In the genomic region with DNA sequence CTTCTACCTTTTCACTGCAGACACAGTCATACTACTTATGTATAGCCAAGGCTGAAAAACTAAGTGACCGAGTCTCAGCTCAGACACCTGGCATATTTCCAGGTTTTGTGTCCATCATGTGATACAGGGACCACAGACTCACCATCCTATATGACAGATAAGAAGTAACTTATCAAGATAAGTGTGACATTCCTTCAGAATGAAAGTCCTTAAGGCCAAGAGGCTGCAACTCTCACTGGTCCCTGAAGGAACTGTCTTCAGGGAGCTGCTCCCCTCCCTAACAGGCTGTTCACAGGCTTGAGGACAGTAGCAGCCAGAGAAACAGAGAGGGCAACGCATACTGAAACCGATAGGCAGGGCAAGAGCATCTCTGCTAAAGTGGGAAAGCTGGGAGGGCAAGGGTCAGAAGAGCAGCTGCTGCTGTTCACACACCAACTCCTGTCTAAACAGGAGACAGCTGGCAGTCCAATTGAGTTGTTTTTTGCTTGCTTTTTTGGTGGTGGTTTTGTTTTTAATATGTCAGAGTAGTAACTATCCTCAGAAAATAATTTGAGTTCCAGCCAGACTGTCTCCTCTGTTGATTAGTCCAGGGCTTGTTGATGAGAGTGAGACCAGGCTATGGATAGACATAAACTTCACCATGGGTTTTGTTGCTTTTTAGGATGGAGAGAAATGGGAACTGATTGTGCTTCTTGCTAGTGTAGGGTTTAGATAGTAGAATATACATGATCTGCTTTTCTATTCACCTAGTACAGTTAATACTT, we compare ENCODE assay signal across 1 cellular context.
TF ChIP-seq lines count a peak whose summit lies in the region.

No MANE protein-coding gene starts in this region.

TF ChIP-seq in GM12878, 131 proteins besides CTCF, POLR2A, EP300 and RAD21 (continued from another document):
- TF ChIP-seq, protein P1, sequence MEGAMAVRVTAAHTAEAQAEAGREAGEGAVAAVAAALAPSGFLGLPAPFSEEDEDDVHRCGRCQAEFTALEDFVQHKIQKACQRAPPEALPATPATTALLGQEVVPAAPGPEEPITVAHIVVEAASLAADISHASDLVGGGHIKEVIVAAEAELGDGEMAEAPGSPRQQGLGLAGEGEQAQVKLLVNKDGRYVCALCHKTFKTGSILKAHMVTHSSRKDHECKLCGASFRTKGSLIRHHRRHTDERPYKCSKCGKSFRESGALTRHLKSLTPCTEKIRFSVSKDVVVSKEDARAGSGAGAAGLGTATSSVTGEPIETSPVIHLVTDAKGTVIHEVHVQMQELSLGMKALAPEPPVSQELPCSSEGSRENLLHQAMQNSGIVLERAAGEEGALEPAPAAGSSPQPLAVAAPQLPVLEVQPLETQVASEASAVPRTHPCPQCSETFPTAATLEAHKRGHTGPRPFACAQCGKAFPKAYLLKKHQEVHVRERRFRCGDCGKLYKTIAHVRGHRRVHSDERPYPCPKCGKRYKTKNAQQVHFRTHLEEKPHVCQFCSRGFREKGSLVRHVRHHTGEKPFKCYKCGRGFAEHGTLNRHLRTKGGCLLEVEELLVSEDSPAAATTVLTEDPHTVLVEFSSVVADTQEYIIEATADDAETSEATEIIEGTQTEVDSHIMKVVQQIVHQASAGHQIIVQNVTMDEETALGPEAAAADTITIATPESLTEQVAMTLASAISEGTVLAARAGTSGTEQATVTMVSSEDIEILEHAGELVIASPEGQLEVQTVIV (IDR thresholded peaks at IDR 0.05; ENCODE audit: borderline replicate concordance, partially characterized antibody) = no peak
- TF ChIP-seq HCFC1 (IDR thresholded peaks at IDR 0.05; ENCODE audit: low read length) = no peak
- TF ChIP-seq NFIC (IDR thresholded peaks at IDR 0.05; ENCODE audit: low read depth, low read length) = peak; percentile 57
- TF ChIP-seq WRNIP1 (IDR thresholded peaks at IDR 0.05; ENCODE audit: borderline replicate concordance, low read depth, low read length) = 0 out of 2 replicates have a peak, but pooled peaks have one; percentile 20
- TF ChIP-seq ZNF274 (IDR thresholded peaks at IDR 0.05; ENCODE audit: insufficient read depth, insufficient read length) = no peak
- peak; percentile 72; the same call in 1 of the 2 replicates for TF ChIP-seq BCL11A (IDR thresholded peaks at IDR 0.05; ENCODE audit: low read depth, low read length)
- TF ChIP-seq, protein P2, sequence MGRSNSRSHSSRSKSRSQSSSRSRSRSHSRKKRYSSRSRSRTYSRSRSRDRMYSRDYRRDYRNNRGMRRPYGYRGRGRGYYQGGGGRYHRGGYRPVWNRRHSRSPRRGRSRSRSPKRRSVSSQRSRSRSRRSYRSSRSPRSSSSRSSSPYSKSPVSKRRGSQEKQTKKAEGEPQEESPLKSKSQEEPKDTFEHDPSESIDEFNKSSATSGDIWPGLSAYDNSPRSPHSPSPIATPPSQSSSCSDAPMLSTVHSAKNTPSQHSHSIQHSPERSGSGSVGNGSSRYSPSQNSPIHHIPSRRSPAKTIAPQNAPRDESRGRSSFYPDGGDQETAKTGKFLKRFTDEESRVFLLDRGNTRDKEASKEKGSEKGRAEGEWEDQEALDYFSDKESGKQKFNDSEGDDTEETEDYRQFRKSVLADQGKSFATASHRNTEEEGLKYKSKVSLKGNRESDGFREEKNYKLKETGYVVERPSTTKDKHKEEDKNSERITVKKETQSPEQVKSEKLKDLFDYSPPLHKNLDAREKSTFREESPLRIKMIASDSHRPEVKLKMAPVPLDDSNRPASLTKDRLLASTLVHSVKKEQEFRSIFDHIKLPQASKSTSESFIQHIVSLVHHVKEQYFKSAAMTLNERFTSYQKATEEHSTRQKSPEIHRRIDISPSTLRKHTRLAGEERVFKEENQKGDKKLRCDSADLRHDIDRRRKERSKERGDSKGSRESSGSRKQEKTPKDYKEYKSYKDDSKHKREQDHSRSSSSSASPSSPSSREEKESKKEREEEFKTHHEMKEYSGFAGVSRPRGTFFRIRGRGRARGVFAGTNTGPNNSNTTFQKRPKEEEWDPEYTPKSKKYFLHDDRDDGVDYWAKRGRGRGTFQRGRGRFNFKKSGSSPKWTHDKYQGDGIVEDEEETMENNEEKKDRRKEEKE (IDR thresholded peaks at IDR 0.05) = no peak
- TF ChIP-seq CBX3 (IDR thresholded peaks at IDR 0.05; ENCODE audit: borderline replicate concordance, low read depth) = no peak
- no peak for TF ChIP-seq TAF1 (IDR thresholded peaks at IDR 0.05; ENCODE audit: borderline replicate concordance, low read depth, low read length)
- no peak for TF ChIP-seq TARDBP (IDR thresholded peaks at IDR 0.05; ENCODE audit: borderline replicate concordance)
- TF ChIP-seq MYC (IDR thresholded peaks at IDR 0.05; ENCODE audit: insufficient read depth, insufficient read length, insufficient replicate concordance, low read length, severe bottlenecking) = no peak
- 0 out of 2 replicates have a peak, but pooled peaks have one; percentile 44 for TF ChIP-seq CHD2 (IDR thresholded peaks at IDR 0.05; ENCODE audit: borderline replicate concordance, low read depth, low read length)
- TF ChIP-seq TCF12 (IDR thresholded peaks at IDR 0.05; ENCODE audit: low read depth, low read length) = peak; percentile 98
- peak; percentile 9; the same call in 1 of the 2 replicates for TF ChIP-seq CREB1 (IDR thresholded peaks at IDR 0.05; ENCODE audit: low read depth)
- TF ChIP-seq IKZF1 (conservative IDR thresholded peaks at IDR 0.05) = peak; percentile 77
- TF ChIP-seq, protein P3, sequence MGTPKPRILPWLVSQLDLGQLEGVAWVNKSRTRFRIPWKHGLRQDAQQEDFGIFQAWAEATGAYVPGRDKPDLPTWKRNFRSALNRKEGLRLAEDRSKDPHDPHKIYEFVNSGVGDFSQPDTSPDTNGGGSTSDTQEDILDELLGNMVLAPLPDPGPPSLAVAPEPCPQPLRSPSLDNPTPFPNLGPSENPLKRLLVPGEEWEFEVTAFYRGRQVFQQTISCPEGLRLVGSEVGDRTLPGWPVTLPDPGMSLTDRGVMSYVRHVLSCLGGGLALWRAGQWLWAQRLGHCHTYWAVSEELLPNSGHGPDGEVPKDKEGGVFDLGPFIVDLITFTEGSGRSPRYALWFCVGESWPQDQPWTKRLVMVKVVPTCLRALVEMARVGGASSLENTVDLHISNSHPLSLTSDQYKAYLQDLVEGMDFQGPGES (IDR thresholded peaks at IDR 0.05) = no peak
- TF ChIP-seq RFX5 (IDR thresholded peaks at IDR 0.05; ENCODE audit: low read depth, low read length) = no peak
- TF ChIP-seq SMC3 (IDR thresholded peaks at IDR 0.05; ENCODE audit: borderline replicate concordance, low read length) = no peak
- TF ChIP-seq EED (IDR thresholded peaks at IDR 0.05; ENCODE audit: low read depth) = peak; percentile 82
- no peak for TF ChIP-seq RB1 (IDR thresholded peaks at IDR 0.05; ENCODE audit: borderline replicate concordance)
- TF ChIP-seq, protein P4, sequence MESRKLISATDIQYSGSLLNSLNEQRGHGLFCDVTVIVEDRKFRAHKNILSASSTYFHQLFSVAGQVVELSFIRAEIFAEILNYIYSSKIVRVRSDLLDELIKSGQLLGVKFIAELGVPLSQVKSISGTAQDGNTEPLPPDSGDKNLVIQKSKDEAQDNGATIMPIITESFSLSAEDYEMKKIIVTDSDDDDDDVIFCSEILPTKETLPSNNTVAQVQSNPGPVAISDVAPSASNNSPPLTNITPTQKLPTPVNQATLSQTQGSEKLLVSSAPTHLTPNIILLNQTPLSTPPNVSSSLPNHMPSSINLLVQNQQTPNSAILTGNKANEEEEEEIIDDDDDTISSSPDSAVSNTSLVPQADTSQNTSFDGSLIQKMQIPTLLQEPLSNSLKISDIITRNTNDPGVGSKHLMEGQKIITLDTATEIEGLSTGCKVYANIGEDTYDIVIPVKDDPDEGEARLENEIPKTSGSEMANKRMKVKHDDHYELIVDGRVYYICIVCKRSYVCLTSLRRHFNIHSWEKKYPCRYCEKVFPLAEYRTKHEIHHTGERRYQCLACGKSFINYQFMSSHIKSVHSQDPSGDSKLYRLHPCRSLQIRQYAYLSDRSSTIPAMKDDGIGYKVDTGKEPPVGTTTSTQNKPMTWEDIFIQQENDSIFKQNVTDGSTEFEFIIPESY (IDR thresholded peaks at IDR 0.05) = no peak
- peak; percentile 79 for TF ChIP-seq JUNB (IDR thresholded peaks at IDR 0.05)
- no peak for TF ChIP-seq ZBED1 (IDR thresholded peaks at IDR 0.05; ENCODE audit: borderline replicate concordance)
- peak; percentile 82 for TF ChIP-seq MEF2B (IDR thresholded peaks at IDR 0.05; ENCODE audit: partially characterized antibody, poor library complexity, severe bottlenecking)
- TF ChIP-seq CHD1 (IDR thresholded peaks at IDR 0.05; ENCODE audit: low read depth, low read length) = no peak
- TF ChIP-seq, protein P5, sequence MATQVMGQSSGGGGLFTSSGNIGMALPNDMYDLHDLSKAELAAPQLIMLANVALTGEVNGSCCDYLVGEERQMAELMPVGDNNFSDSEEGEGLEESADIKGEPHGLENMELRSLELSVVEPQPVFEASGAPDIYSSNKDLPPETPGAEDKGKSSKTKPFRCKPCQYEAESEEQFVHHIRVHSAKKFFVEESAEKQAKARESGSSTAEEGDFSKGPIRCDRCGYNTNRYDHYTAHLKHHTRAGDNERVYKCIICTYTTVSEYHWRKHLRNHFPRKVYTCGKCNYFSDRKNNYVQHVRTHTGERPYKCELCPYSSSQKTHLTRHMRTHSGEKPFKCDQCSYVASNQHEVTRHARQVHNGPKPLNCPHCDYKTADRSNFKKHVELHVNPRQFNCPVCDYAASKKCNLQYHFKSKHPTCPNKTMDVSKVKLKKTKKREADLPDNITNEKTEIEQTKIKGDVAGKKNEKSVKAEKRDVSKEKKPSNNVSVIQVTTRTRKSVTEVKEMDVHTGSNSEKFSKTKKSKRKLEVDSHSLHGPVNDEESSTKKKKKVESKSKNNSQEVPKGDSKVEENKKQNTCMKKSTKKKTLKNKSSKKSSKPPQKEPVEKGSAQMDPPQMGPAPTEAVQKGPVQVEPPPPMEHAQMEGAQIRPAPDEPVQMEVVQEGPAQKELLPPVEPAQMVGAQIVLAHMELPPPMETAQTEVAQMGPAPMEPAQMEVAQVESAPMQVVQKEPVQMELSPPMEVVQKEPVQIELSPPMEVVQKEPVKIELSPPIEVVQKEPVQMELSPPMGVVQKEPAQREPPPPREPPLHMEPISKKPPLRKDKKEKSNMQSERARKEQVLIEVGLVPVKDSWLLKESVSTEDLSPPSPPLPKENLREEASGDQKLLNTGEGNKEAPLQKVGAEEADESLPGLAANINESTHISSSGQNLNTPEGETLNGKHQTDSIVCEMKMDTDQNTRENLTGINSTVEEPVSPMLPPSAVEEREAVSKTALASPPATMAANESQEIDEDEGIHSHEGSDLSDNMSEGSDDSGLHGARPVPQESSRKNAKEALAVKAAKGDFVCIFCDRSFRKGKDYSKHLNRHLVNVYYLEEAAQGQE (IDR thresholded peaks at IDR 0.05; ENCODE audit: low read depth, low read length) = no peak
- peak; percentile 60; the same call in 1 of the 2 replicates for TF ChIP-seq GATAD2B (conservative IDR thresholded peaks at IDR 0.05; ENCODE audit: low read depth)
- TF ChIP-seq POU2F2 (IDR thresholded peaks at IDR 0.05; ENCODE audit: borderline replicate concordance, low read depth, low read length) = no peak
- no peak for TF ChIP-seq NFYA (IDR thresholded peaks at IDR 0.05; ENCODE audit: borderline replicate concordance, low read depth, low read length)
- TF ChIP-seq BRCA1 (IDR thresholded peaks at IDR 0.05; ENCODE audit: low read depth, low read length) = no peak
- no peak for TF ChIP-seq ZSCAN29 (IDR thresholded peaks at IDR 0.05)
- TF ChIP-seq BHLHE40 (IDR thresholded peaks at IDR 0.05; ENCODE audit: borderline replicate concordance in 1 of 2, low read depth in 2 of 2, low read length in 1 of 2) = peak in 1 of 2 experiments; percentile 33; a peak in 2 of 4 replicates
- no peak for TF ChIP-seq HDAC2 (IDR thresholded peaks at IDR 0.05)
- TF ChIP-seq, protein P6, sequence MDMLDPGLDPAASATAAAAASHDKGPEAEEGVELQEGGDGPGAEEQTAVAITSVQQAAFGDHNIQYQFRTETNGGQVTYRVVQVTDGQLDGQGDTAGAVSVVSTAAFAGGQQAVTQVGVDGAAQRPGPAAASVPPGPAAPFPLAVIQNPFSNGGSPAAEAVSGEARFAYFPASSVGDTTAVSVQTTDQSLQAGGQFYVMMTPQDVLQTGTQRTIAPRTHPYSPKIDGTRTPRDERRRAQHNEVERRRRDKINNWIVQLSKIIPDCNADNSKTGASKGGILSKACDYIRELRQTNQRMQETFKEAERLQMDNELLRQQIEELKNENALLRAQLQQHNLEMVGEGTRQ (IDR thresholded peaks at IDR 0.05; ENCODE audit: borderline replicate concordance, low read depth, low read length) = no peak
- TF ChIP-seq, protein P7, sequence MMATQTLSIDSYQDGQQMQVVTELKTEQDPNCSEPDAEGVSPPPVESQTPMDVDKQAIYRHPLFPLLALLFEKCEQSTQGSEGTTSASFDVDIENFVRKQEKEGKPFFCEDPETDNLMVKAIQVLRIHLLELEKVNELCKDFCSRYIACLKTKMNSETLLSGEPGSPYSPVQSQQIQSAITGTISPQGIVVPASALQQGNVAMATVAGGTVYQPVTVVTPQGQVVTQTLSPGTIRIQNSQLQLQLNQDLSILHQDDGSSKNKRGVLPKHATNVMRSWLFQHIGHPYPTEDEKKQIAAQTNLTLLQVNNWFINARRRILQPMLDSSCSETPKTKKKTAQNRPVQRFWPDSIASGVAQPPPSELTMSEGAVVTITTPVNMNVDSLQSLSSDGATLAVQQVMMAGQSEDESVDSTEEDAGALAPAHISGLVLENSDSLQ (IDR thresholded peaks at IDR 0.05) = no peak
- TF ChIP-seq, protein P8, sequence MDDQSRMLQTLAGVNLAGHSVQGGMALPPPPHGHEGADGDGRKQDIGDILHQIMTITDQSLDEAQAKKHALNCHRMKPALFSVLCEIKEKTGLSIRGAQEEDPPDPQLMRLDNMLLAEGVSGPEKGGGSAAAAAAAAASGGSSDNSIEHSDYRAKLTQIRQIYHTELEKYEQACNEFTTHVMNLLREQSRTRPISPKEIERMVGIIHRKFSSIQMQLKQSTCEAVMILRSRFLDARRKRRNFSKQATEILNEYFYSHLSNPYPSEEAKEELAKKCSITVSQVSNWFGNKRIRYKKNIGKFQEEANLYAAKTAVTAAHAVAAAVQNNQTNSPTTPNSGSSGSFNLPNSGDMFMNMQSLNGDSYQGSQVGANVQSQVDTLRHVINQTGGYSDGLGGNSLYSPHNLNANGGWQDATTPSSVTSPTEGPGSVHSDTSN (IDR thresholded peaks at IDR 0.05; ENCODE audit: insufficient replicate concordance, low read depth, low read length) = no peak
- TF ChIP-seq SMARCA5 (IDR thresholded peaks at IDR 0.05) = no peak
- TF ChIP-seq ESRRA (IDR thresholded peaks at IDR 0.05; ENCODE audit: low read length) = no peak
